ENCODE assay signal across 23 cellular contexts in genomic region chr12:45349911-45350310, GRCh38.
DNase-seq lines count a peak whose midpoint lies in the region; ATAC-seq, FAIRE-seq and TF ChIP-seq lines count a peak whose summit lies in the region.
"Had no signal": no experiment of that assay in that cellular context is flagged by ENCODE, and none has a peak within 500 bp of the region (broad histone marks: within the 10 kb centered on the region; RNA-seq: fewer than 3 reads in every experiment).

No MANE protein-coding gene starts in this region.

- intact Hi-C loops in endothelial cell of umbilical vein (cut with micrococcal nuclease) (no loop called here), left colon (cut with DNase I, micrococcal nuclease) (no loop called here)

- H3K9me1 ChIP-seq in endothelial cell of umbilical vein (replicated peaks; ENCODE audit: control insufficient read depth, extremely low read depth, insufficient read depth, low read length), result no peaks in the 10 kb centered on the region

- H3K4me1 Mint-ChIP-seq in progenitor cell of endocrine pancreas (ENCODE audit: low read depth), result peaks cover 46% of the 10 kb centered on the region

- peaks cover 32% of the 10 kb centered on the region for H3K36me3 Mint-ChIP-seq in progenitor cell of endocrine pancreas (ENCODE audit: insufficient read depth)

- H3K27me3 ChIP-seq in MG63, result no peaks in the 10 kb centered on the region
- no peaks in the 10 kb centered on the region for H3K27me3 ChIP-seq in endothelial cell of umbilical vein (ENCODE audit: control insufficient read depth in 2 of 2, insufficient read depth in 2 of 2, low read length in 2 of 2)
- H3K27me3 ChIP-seq: esophagus squamous epithelium, tibial nerve had no signal

- peak; percentile 83 for FAIRE-seq in endothelial cell of umbilical vein (lab: Jason Lieb, UNC)

- DNase-seq in EL (peak; percentile 18), MG63 (peak; percentile 13), endothelial cell of umbilical vein (ENCODE audit: low read depth, low spot score) (peak; percentile 72), progenitor cell of endocrine pancreas (ENCODE audit: low spot score, unreplicated experiment) (no peak), left colon (no peak)
- no peak for DNase-seq in stimulated activated CD4-positive, alpha-beta T cell treated with anti-CD3 and anti-CD28 coated beads, Interleukin-1b, Interleukin-23, amount 100 ng/mL, for 48 hours
- DNase-seq: activated CD8-positive, alpha-beta T cell treated with anti-CD3 and anti-CD28 coated beads, Interleukin-2, amount 10 ng/mL, durations not matched to agents 7 days and 5 days; activated naive CD4-positive, alpha-beta T cell treated with anti-CD3 and anti-CD28 coated beads for 36 hours; activated T-cell treated with anti-CD3 and anti-CD28 coated beads, Interleukin-2, amount 50 U/mL, for 1 hour; aorta; effector memory CD4-positive, alpha-beta T cell; esophagus squamous epithelium; immature natural killer cell; mucosa of descending colon; NCI-H1436; stimulated activated CD4-positive, alpha-beta T cell treated with anti-CD3 and anti-CD28 coated beads, Interleukin-4, amount 100 ng/mL, for 1 hour; stimulated activated naive CD8-positive, alpha-beta T cell treated with anti-CD3 and anti-CD28 coated beads, Interleukin-15, Interleukin-2, amounts not matched to agents 100 U/mL and 50 U/mL, for 24 hours had no signal

- POLR2A ChIA-PET in endothelial cell of umbilical vein (lab: Charles Lee), result no interaction called here

- H3K9me3 ChIP-seq in MG63 (no peaks in the 10 kb centered on the region), endothelial cell of umbilical vein (replicated peaks; ENCODE audit: control insufficient read depth, insufficient read depth, low read length) (no peaks in the 10 kb centered on the region)
- H3K9me3 ChIP-seq: esophagus squamous epithelium, mucosa of descending colon, tibial nerve had no signal

- no peaks in the 10 kb centered on the region for H4K20me1 ChIP-seq in endothelial cell of umbilical vein (replicated peaks; ENCODE audit: control insufficient read depth, extremely low read depth, insufficient read depth, low read length)

- no peak overlapping the region for H3K9ac ChIP-seq in endothelial cell of umbilical vein (replicated peaks; ENCODE audit: extremely low read depth, insufficient read depth, low read length)

- no peak for TF ChIP-seq POLR2A in endothelial cell of umbilical vein (IDR thresholded peaks at IDR 0.05; ENCODE audit: low read depth, low read length)

- no TSS peak for BruUV-seq in endothelial cell of umbilical vein (replicated peaks; lab: Mats Ljungman, UMichigan)

- dilution Hi-C loops in endothelial cell of umbilical vein (cut with MboI; ENCODE audit: extremely low pct_ligation_motif_present, low sequenced_read_pairs), result no loop called here

- no peak overlapping the region for H2AFZ ChIP-seq in endothelial cell of umbilical vein (ENCODE audit: low read depth, low read length)

- H3K36me3 ChIP-seq in MG63 (peaks cover 14% of the 10 kb centered on the region), endothelial cell of umbilical vein (ENCODE audit: control insufficient read depth in 2 of 2, extremely low read depth in 1 of 2, insufficient read depth in 2 of 2, low read length in 2 of 2) (peaks cover 2 to 5% of the 10 kb centered on the region in 2 experiments)

- no peaks in the 10 kb centered on the region for H3K9me3 Mint-ChIP-seq in progenitor cell of endocrine pancreas (ENCODE audit: low read depth)
- H3K9me3 Mint-ChIP-seq: immature natural killer cell, neural crest cell had no signal

- TF ChIP-seq CTCF in endothelial cell of umbilical vein (IDR thresholded peaks at IDR 0.05; ENCODE audit: extremely low read depth in 1 of 2, insufficient read depth in 1 of 2, low read depth in 1 of 2, low read length in 2 of 2) (no peak), progenitor cell of endocrine pancreas (IDR thresholded peaks at IDR 0.05; ENCODE audit: unreplicated experiment) (no peak)

- CTCF ChIA-PET in endothelial cell of umbilical vein (lab: Charles Lee), result interaction anchor here (1.0 to 2.1 kb wide), 9 partner anchors 8 to 179 kb away, joined by 3 to 12 read pairs (median 6); partner anchors contain the start of gene ANO6

- H3K4me3 Mint-ChIP-seq in progenitor cell of endocrine pancreas (ENCODE audit: low read depth), result no peak overlapping the region
- H3K4me3 Mint-ChIP-seq: activated CD8-positive, alpha-beta T cell treated with anti-CD3 and anti-CD28 coated beads, Interleukin-2, amount 10 ng/mL, durations not matched to agents 7 days and 5 days; activated naive CD4-positive, alpha-beta T cell treated with anti-CD3 and anti-CD28 coated beads for 36 hours; immature natural killer cell; neural crest cell had no signal

- H3K27me3 Mint-ChIP-seq in progenitor cell of endocrine pancreas, result no peaks in the 10 kb centered on the region

- peaks cover 19% of the 10 kb centered on the region for H3K4me1 ChIP-seq in endothelial cell of umbilical vein (ENCODE audit: control insufficient read depth, extremely low read depth, insufficient read depth, low read length)
- H3K4me1 ChIP-seq: tibial nerve had no signal

- ATAC-seq in GM21786 (IDR thresholded peaks at IDR 0.05; ENCODE audit: unreplicated experiment) (no peak), left colon (no peak)
- ATAC-seq: activated CD4-positive, CD25-positive, alpha-beta regulatory T cell treated with anti-CD3 and anti-CD28 coated beads, Interleukin-2, amount 50 U/mL, for 24 hours; activated CD8-positive, alpha-beta T cell treated with anti-CD3 and anti-CD28 coated beads, Interleukin-2, amount 10 ng/mL, durations not matched to agents 7 days and 5 days; mucosa of descending colon; stimulated activated naive CD8-positive, alpha-beta T cell treated with anti-CD3 and anti-CD28 coated beads, Interleukin-15, Interleukin-2, amounts not matched to agents 100 U/mL and 50 U/mL, for 24 hours had no signal

- no peak overlapping the region for H3K4me2 ChIP-seq in endothelial cell of umbilical vein (ENCODE audit: insufficient read depth, low read length)
- H3K4me2 ChIP-seq: smooth muscle cell had no signal

- no peak overlapping the region for H3K4me3 ChIP-seq in MG63
- no peak overlapping the region for H3K4me3 ChIP-seq in endothelial cell of umbilical vein (replicated peaks in 1 of 3; ENCODE audit: insufficient read depth in 1 of 3, low read depth in 1 of 3, low read length in 3 of 3)
- H3K4me3 ChIP-seq: esophagus squamous epithelium, mucosa of descending colon, smooth muscle cell, tibial nerve had no signal

- peak overlapping the region; percentile 89 for H3K27ac Mint-ChIP-seq in progenitor cell of endocrine pancreas
- H3K27ac Mint-ChIP-seq: activated CD8-positive, alpha-beta T cell treated with anti-CD3 and anti-CD28 coated beads, Interleukin-2, amount 10 ng/mL, durations not matched to agents 7 days and 5 days; activated naive CD4-positive, alpha-beta T cell treated with anti-CD3 and anti-CD28 coated beads for 36 hours; immature natural killer cell had no signal

- H3K27ac ChIP-seq in endothelial cell of umbilical vein (ENCODE audit: insufficient read depth, low read depth, low read length), result no peak overlapping the region
- H3K27ac ChIP-seq: RWPE1, tibial nerve had no signal

- no peaks in the 10 kb centered on the region for H3K79me2 ChIP-seq in endothelial cell of umbilical vein (ENCODE audit: control insufficient read depth, insufficient read depth, low read length)

TF ChIP-seq in endothelial cell of umbilical vein, 7 proteins besides CTCF, POLR2A, EP300 and RAD21:
- TF ChIP-seq EZH2 (IDR thresholded peaks at IDR 0.05; ENCODE audit: borderline replicate concordance, low read depth, low read length, severe bottlenecking), result no peak
- TF ChIP-seq FOS (IDR thresholded peaks at IDR 0.05; ENCODE audit: borderline replicate concordance, insufficient read depth, low read length), result no peak
- TF ChIP-seq MYC (IDR thresholded peaks at IDR 0.05; ENCODE audit: low read depth, low read length), result no peak
- no peak for TF ChIP-seq POLR2AphosphoS5 (IDR thresholded peaks at IDR 0.05; ENCODE audit: insufficient read depth, low read depth, low read length)
- no peak for TF ChIP-seq GATA2 (IDR thresholded peaks at IDR 0.05; ENCODE audit: insufficient read depth, insufficient read length, low read depth, low read length)

Comparison
In these comparisons a context has a peak if more than half of its experiments do, and no peak if none do; other contexts are left out.
1. DNase-seq: peak in EL (single experiment), MG63 (single experiment) and endothelial cell of umbilical vein (single experiment); none in progenitor cell of endocrine pancreas (single experiment), left colon (0 of 2) and stimulated activated CD4-positive, alpha-beta T cell treated with anti-CD3 and anti-CD28 coated beads, Interleukin-1b, Interleukin-23, amount 100 ng/mL, for 48 hours (single experiment).